ENCODE assay signal across 36 cellular contexts in genomic region chr1:21839337-21840037, GRCh38. TPM values are rescaled to one million over a fixed set of nuclear protein-coding genes. Genes with fewer than 3 reads are reported as not detected.
"Had no signal": no experiment of that assay in that cellular context is flagged by ENCODE, and none has a peak within 500 bp of the region (broad histone marks: within the 10 kb centered on the region; RNA-seq: fewer than 3 reads in every experiment).

No MANE protein-coding gene starts in this region.

- H3K27ac ChIP-seq: adrenal gland, RWPE1, SJCRH30, SK-N-MC, WERI-Rb-1 had no signal

- H3K4me3 ChIP-seq: adrenal gland, MG63, SJCRH30, SK-N-MC had no signal

- H3K4me1 Mint-ChIP-seq: activated CD4-positive, alpha-beta memory T cell treated with anti-CD3 and anti-CD28 coated beads, Interleukin-2, amount 10 ng/mL, durations not matched to agents 7 days and 5 days; activated CD8-positive, alpha-beta memory T cell treated with anti-CD3 and anti-CD28 coated beads, Interleukin-2, amount 10 ng/mL, durations not matched to agents 7 days and 5 days; brain had no signal

- H3K27ac Mint-ChIP-seq: activated CD4-positive, alpha-beta memory T cell treated with anti-CD3 and anti-CD28 coated beads, Interleukin-2, amount 10 ng/mL, durations not matched to agents 7 days and 5 days; activated CD8-positive, alpha-beta memory T cell treated with anti-CD3 and anti-CD28 coated beads, Interleukin-2, amount 10 ng/mL, durations not matched to agents 7 days and 5 days; activated T-helper 2 cell treated with anti-CD3 and anti-CD28 coated beads, Interferon-gamma antibody, Interleukin-2, Interleukin-4, amounts not matched to agents 10 μg/mL and 5 μg/mL and 100 μg/mL, durations not matched to agents 14 hours and 24 hours and 36 hours; brain had no signal

- H3K4me3 Mint-ChIP-seq: activated CD4-positive, alpha-beta memory T cell treated with anti-CD3 and anti-CD28 coated beads, Interleukin-2, amount 10 ng/mL, durations not matched to agents 7 days and 5 days; activated CD8-positive, alpha-beta memory T cell treated with anti-CD3 and anti-CD28 coated beads, Interleukin-2, amount 10 ng/mL, durations not matched to agents 7 days and 5 days; brain had no signal

- H3K27me3 ChIP-seq: adrenal gland, MG63, SJCRH30 had no signal

- H3K9me3 ChIP-seq: adrenal gland, MG63 had no signal

- H3K27me3 Mint-ChIP-seq: activated CD4-positive, alpha-beta memory T cell treated with anti-CD3 and anti-CD28 coated beads, Interleukin-2, amount 10 ng/mL, durations not matched to agents 7 days and 5 days; activated CD8-positive, alpha-beta memory T cell treated with anti-CD3 and anti-CD28 coated beads, Interleukin-2, amount 10 ng/mL, durations not matched to agents 7 days and 5 days had no signal

- ATAC-seq: activated CD8-positive, alpha-beta memory T cell treated with anti-CD3 and anti-CD28 coated beads, Interleukin-2, amount 10 ng/mL, durations not matched to agents 7 days and 5 days; activated naive CD4-positive, alpha-beta T cell treated with anti-CD3 and anti-CD28 coated beads, Interleukin-2, amount 50 U/mL, for 72 hours; PC-3 had no signal

- H3K4me1 ChIP-seq: adrenal gland, SJCRH30 had no signal

- FAIRE-seq: RCC 7860 had no signal

- DNase-seq: activated CD4-positive, alpha-beta memory T cell treated with anti-CD3 and anti-CD28 coated beads, Interleukin-2, amount 10 ng/mL, durations not matched to agents 7 days and 5 days; activated CD4-positive, alpha-beta T cell treated with anti-CD3 and anti-CD28 coated beads for 1 hour; activated CD4-positive, alpha-beta T cell treated with anti-CD3 and anti-CD28 coated beads for 48 hours; activated CD4-positive, CD25-positive, alpha-beta regulatory T cell; activated CD8-positive, alpha-beta memory T cell treated with anti-CD3 and anti-CD28 coated beads for 24 hours; activated CD8-positive, alpha-beta memory T cell treated with anti-CD3 and anti-CD28 coated beads, Interleukin-2, amount 10 ng/mL, durations not matched to agents 7 days and 5 days; activated CD8-positive, alpha-beta memory T cell treated with anti-CD3 and anti-CD28 coated beads, Interleukin-2, amount 50 U/mL, for 48 hours; activated gamma-delta T cell; activated naive CD4-positive, alpha-beta T cell treated with Interleukin-2 at 50 U/mL for 16 hours; activated T-cell treated with anti-CD3 and anti-CD28 coated beads, Interleukin-2, amount 50 U/mL, for 48 hours; adrenal gland; central memory CD4-positive, alpha-beta T cell; Karpas-422; KBM-7; MG63; NCI-H1048; NCI-H1105 treated with DMSO at 0.1 percent for 48 hours; NCI-H1436; NCI-H1694; NCI-H2029; NCI-H510A; NCI-H526; NCI-H748 treated with DMSO at 0.1 percent for 48 hours; NK-92 treated with Interleukin-12 subunit alpha and Interleukin-12 subunit beta, amount 100 ng/mL, for 24 hours; PC-3; SHP77; SJCRH30; T1000; WERI-Rb-1 had no signal

RNA-seq across cellular contexts. Expression of gene LDLRAD2, which starts 27.4 kb away (rescaled TPM):
- total RNA-seq: activated CD4-positive, alpha-beta memory T cell treated with anti-CD3 and anti-CD28 coated beads, Interleukin-2, amount 10 ng/mL, durations not matched to agents 7 days and 5 days; activated CD8-positive, alpha-beta memory T cell treated with anti-CD3 and anti-CD28 coated beads, Interleukin-2, amount 10 ng/mL, durations not matched to agents 7 days and 5 days; activated T-helper 2 cell treated with anti-CD3 and anti-CD28 coated beads, Interferon-gamma antibody, Interleukin-2, Interleukin-4, amounts not matched to agents 10 μg/mL and 5 μg/mL and 100 μg/mL, durations not matched to agents 14 hours and 24 hours and 36 hours; PC-3; T-helper 1 cell treated with Interleukin-12 subunit alpha and Interleukin-12 subunit beta and Interleukin-4 antibody, amounts not matched to agents 30 ng/mL and 1 ng/mL, for 36 hours had no signal
